In genomic region chr1:53559391-53559815, GRCh38 we compare ENCODE assay signal across 20 cellular contexts.
DNase-seq lines count a peak whose midpoint lies in the region; ATAC-seq and TF ChIP-seq lines count a peak whose summit lies in the region.
"Had no signal": no experiment of that assay in that cellular context is flagged by ENCODE, and none has a peak within 500 bp of the region (broad histone marks: within the 10 kb centered on the region; RNA-seq: fewer than 3 reads in every experiment).

No MANE protein-coding gene starts in this region.

- H3K4me3 Mint-ChIP-seq in CD14-positive monocyte: no peak overlapping the region
- no peak overlapping the region for H3K4me3 Mint-ChIP-seq in GM23338
- H3K4me3 Mint-ChIP-seq: activated CD8-positive, alpha-beta T cell treated with anti-CD3 and anti-CD28 coated beads, Interleukin-2, amount 10 ng/mL, durations not matched to agents 7 days and 5 days; activated T-helper 1 cell treated with anti-CD3 and anti-CD28 coated beads, Interleukin-12 subunit alpha, Interleukin-12 subunit beta, Interleukin-2, Interleukin-4 antibody, amounts not matched to agents 30 ng/mL and 10 ng/mL and 1 ng/mL, durations not matched to agents 14 hours and 24 hours and 36 hours; CD8-positive, alpha-beta memory T cell; dendritic cell treated with granulocyte-macrophage colony-stimulating factor and Interleukin-4, amounts not matched to agents 40 ng/mL and 50 ng/mL, for 4 days; stimulated activated memory B cell treated with anti-CD40 and anti-IgM and Interleukin-4, amounts not matched to agents 10 μg/mL and 1 μg/mL and 100 μg/mL, for 72 hours had no signal

- H3F3A ChIP-seq in GM23338 (replicated peaks; ENCODE audit: low read depth): no peaks in the 10 kb centered on the region

- ATAC-seq in GM23338: peak; percentile 91
- no peak for ATAC-seq in omental fat pad (ENCODE audit: low FRiP score)
- no peak for ATAC-seq in left ventricle myocardium superior
- ATAC-seq: activated CD8-positive, alpha-beta T cell treated with anti-CD3 and anti-CD28 coated beads, Interleukin-2, amount 10 ng/mL, durations not matched to agents 7 days and 5 days; heart left ventricle; stimulated activated memory B cell treated with anti-CD40 and anti-IgM and Interleukin-4, amounts not matched to agents 10 μg/mL and 1 μg/mL and 100 μg/mL, for 72 hours had no signal

- no peak overlapping the region for H3K4me2 ChIP-seq in GM23338

- H3K4me1 Mint-ChIP-seq in CD14-positive monocyte (no peaks in the 10 kb centered on the region), GM23338 (peaks cover 4% of the 10 kb centered on the region)
- H3K4me1 Mint-ChIP-seq: stimulated activated memory B cell treated with anti-CD40 and anti-IgM and Interleukin-4, amounts not matched to agents 10 μg/mL and 1 μg/mL and 100 μg/mL, for 72 hours had no signal

- intact Hi-C loops in CD14-positive monocyte (cut with micrococcal nuclease) (no loop called here), left ventricle myocardium superior (cut with micrococcal nuclease) (no loop called here)

- H4K20me1 ChIP-seq in GM23338 (replicated peaks; ENCODE audit: insufficient read depth): no peaks in the 10 kb centered on the region

- H3K4me3 ChIP-seq in GM23338: no peak overlapping the region
- H3K4me3 ChIP-seq: adrenal gland, heart left ventricle, thoracic aorta had no signal

- H3K79me2 ChIP-seq in GM23338 (replicated peaks; ENCODE audit: insufficient read depth): no peaks in the 10 kb centered on the region

- H3K27me3 ChIP-seq in GM23338 (ENCODE audit: insufficient read depth): no peaks in the 10 kb centered on the region
- H3K27me3 ChIP-seq: adrenal gland had no signal

- no peaks in the 10 kb centered on the region for H3K9me2 ChIP-seq in GM23338 (ENCODE audit: insufficient read depth)

- H3K4me1 ChIP-seq in GM23338 (ENCODE audit: insufficient read depth): no peaks in the 10 kb centered on the region
- H3K4me1 ChIP-seq: adrenal gland, heart left ventricle had no signal

- DNase-seq in CD14-positive monocyte (ENCODE audit: low spot score) (peak; percentile 28), GM23338 (ENCODE audit: low spot score) (no peak), iPS-NIHi11 (ENCODE audit: low spot score) (peak; percentile 63), omental fat pad (ENCODE audit: low spot score) (peak; percentile 14), NCI-H345 treated with DMSO at 0.1 percent for 48 hours (lab: John Stamatoyannopoulos, UW; ENCODE audit: unreplicated experiment) (no peak), COR-L47 (lab: John Stamatoyannopoulos, UW) (no peak), left ventricle myocardium superior (no peak)
- DNase-seq: activated CD8-positive, alpha-beta T cell treated with anti-CD3 and anti-CD28 coated beads, Interleukin-2, amount 10 ng/mL, durations not matched to agents 7 days and 5 days; adrenal gland; DMS79; mammary epithelial cell; NCI-H1092 treated with DMSO at 0.1 percent for 48 hours; NCI-H510A treated with DMSO at 0.1 percent for 48 hours had no signal

- no peak overlapping the region; the same call in 1 of the 2 replicates for H2AFZ ChIP-seq in GM23338

- TF ChIP-seq CTCF in CD14-positive monocyte (IDR thresholded peaks at IDR 0.05) (no peak), GM23338 (conservative IDR thresholded peaks at IDR 0.05; ENCODE audit: low read depth in 2 of 2) (no peak), omental fat pad (IDR thresholded peaks at IDR 0.05) (no peak)

- H3K36me3 Mint-ChIP-seq in CD14-positive monocyte: no peaks in the 10 kb centered on the region
- H3K36me3 Mint-ChIP-seq in GM23338 (ENCODE audit: low read depth): no peaks in the 10 kb centered on the region
- H3K36me3 Mint-ChIP-seq: CD8-positive, alpha-beta memory T cell; stimulated activated memory B cell treated with anti-CD40 and anti-IgM and Interleukin-4, amounts not matched to agents 10 μg/mL and 1 μg/mL and 100 μg/mL, for 72 hours had no signal

- H3K9me3 Mint-ChIP-seq in CD14-positive monocyte: no peaks in the 10 kb centered on the region
- H3K9me3 Mint-ChIP-seq in GM23338: no peaks in the 10 kb centered on the region
- H3K9me3 Mint-ChIP-seq: activated T-helper 1 cell treated with anti-CD3 and anti-CD28 coated beads, Interleukin-12 subunit alpha, Interleukin-12 subunit beta, Interleukin-2, Interleukin-4 antibody, amounts not matched to agents 30 ng/mL and 10 ng/mL and 1 ng/mL, durations not matched to agents 14 hours and 24 hours and 36 hours; CD8-positive, alpha-beta memory T cell; dendritic cell treated with granulocyte-macrophage colony-stimulating factor and Interleukin-4, amounts not matched to agents 40 ng/mL and 50 ng/mL, for 4 days; stimulated activated memory B cell treated with anti-CD40 and anti-IgM and Interleukin-4, amounts not matched to agents 10 μg/mL and 1 μg/mL and 100 μg/mL, for 72 hours had no signal

- H3K27ac Mint-ChIP-seq in CD14-positive monocyte: no peak overlapping the region
- H3K27ac Mint-ChIP-seq in GM23338: no peak overlapping the region
- H3K27ac Mint-ChIP-seq: activated CD8-positive, alpha-beta T cell treated with anti-CD3 and anti-CD28 coated beads, Interleukin-2, amount 10 ng/mL, durations not matched to agents 7 days and 5 days; activated T-helper 1 cell treated with anti-CD3 and anti-CD28 coated beads, Interleukin-12 subunit alpha, Interleukin-12 subunit beta, Interleukin-2, Interleukin-4 antibody, amounts not matched to agents 30 ng/mL and 10 ng/mL and 1 ng/mL, durations not matched to agents 14 hours and 24 hours and 36 hours; dendritic cell treated with granulocyte-macrophage colony-stimulating factor and Interleukin-4, amounts not matched to agents 40 ng/mL and 50 ng/mL, for 4 days; stimulated activated memory B cell treated with anti-CD40 and anti-IgM and Interleukin-4, amounts not matched to agents 10 μg/mL and 1 μg/mL and 100 μg/mL, for 72 hours had no signal

- H3K36me3 ChIP-seq in GM23338 (ENCODE audit: insufficient read depth): no peaks in the 10 kb centered on the region
- H3K36me3 ChIP-seq: adrenal gland, heart left ventricle, thoracic aorta had no signal

- peaks cover 2 to 10% (median 9%) of the 10 kb centered on the region in 3 donors for H3K27me3 Mint-ChIP-seq in CD14-positive monocyte (ENCODE audit: low read depth in 3 of 3)
- peaks cover 10% of the 10 kb centered on the region for H3K27me3 Mint-ChIP-seq in GM23338 (ENCODE audit: insufficient read depth, low read depth, poor library complexity)

- no peak overlapping the region for H3K27ac ChIP-seq in GM23338 (ENCODE audit: low read depth)
- H3K27ac ChIP-seq: adrenal gland, heart left ventricle, thoracic aorta, VCaP had no signal

TF ChIP-seq in GM23338, 12 proteins besides CTCF, POLR2A, EP300 and RAD21:
- TF ChIP-seq, protein P1, sequence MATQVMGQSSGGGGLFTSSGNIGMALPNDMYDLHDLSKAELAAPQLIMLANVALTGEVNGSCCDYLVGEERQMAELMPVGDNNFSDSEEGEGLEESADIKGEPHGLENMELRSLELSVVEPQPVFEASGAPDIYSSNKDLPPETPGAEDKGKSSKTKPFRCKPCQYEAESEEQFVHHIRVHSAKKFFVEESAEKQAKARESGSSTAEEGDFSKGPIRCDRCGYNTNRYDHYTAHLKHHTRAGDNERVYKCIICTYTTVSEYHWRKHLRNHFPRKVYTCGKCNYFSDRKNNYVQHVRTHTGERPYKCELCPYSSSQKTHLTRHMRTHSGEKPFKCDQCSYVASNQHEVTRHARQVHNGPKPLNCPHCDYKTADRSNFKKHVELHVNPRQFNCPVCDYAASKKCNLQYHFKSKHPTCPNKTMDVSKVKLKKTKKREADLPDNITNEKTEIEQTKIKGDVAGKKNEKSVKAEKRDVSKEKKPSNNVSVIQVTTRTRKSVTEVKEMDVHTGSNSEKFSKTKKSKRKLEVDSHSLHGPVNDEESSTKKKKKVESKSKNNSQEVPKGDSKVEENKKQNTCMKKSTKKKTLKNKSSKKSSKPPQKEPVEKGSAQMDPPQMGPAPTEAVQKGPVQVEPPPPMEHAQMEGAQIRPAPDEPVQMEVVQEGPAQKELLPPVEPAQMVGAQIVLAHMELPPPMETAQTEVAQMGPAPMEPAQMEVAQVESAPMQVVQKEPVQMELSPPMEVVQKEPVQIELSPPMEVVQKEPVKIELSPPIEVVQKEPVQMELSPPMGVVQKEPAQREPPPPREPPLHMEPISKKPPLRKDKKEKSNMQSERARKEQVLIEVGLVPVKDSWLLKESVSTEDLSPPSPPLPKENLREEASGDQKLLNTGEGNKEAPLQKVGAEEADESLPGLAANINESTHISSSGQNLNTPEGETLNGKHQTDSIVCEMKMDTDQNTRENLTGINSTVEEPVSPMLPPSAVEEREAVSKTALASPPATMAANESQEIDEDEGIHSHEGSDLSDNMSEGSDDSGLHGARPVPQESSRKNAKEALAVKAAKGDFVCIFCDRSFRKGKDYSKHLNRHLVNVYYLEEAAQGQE (IDR thresholded peaks at IDR 0.05; ENCODE audit: unreplicated experiment): no peak
- TF ChIP-seq ZNF114 (CRISPR knock-in tag; IDR thresholded peaks at IDR 0.05): no peak
- TF ChIP-seq JUNB (IDR thresholded peaks at IDR 0.05; ENCODE audit: unreplicated experiment): no peak

Comparison
In these comparisons a context has a peak if more than half of its experiments do, and no peak if none do; other contexts are left out.
1. DNase-seq: peak in CD14-positive monocyte (single experiment), iPS-NIHi11 (single experiment) and omental fat pad (single experiment); none in GM23338 (single experiment), NCI-H345 treated with DMSO at 0.1 percent for 48 hours (single experiment), COR-L47 (single experiment) and left ventricle myocardium superior (single experiment).